Comparison of ENCODE assay signal across 11 cellular contexts in genomic region chr7:121279060-121279620, GRCh38. TPM values are rescaled to one million over a fixed set of nuclear protein-coding genes. Genes with fewer than 3 reads are reported as not detected.
A peak's percentile ranks its signal among the peaks of the same experiment; 100 is the strongest.
DNase-seq lines count a peak whose midpoint lies in the region; ATAC-seq and TF ChIP-seq lines count a peak whose summit lies in the region.
"Had no signal": no experiment of that assay in that cellular context is flagged by ENCODE, and none has a peak within 500 bp of the region (broad histone marks: within the 10 kb centered on the region; RNA-seq: fewer than 3 reads in every experiment).

No MANE protein-coding gene starts in this region.

- intact Hi-C loops in activated T-helper 2 cell treated with anti-CD3 and anti-CD28 coated beads, Interferon-gamma antibody, Interleukin-2, Interleukin-4, amounts not matched to agents 10 μg/mL and 5 μg/mL and 100 μg/mL, durations not matched to agents 14 hours and 24 hours and 36 hours (cut with micrococcal nuclease), result loop anchor here (1.0 to 2.0 kb wide), 9 partner anchors 8 to 328 kb away; partner anchors contain the start of genes FAM3C and ING3

- ATAC-seq in GM19043 (IDR thresholded peaks at IDR 0.05; ENCODE audit: low read depth, unreplicated experiment) (peak; percentile 1), HG03064 (IDR thresholded peaks at IDR 0.05; ENCODE audit: low read depth, unreplicated experiment) (peak; percentile 16)

- H3K79me2 ChIP-seq in osteoblast (ENCODE audit: insufficient read depth, low read length), result no peaks in the 10 kb centered on the region

- H4K20me1 ChIP-seq in osteoblast (ENCODE audit: insufficient read depth, low read length), result no peaks in the 10 kb centered on the region
- H4K20me1 ChIP-seq: BLaER1 treated with 17β-estradiol and CSF1 and Interleukin-3, amounts not matched to agents 10 nM and 100 nM had no signal

- H3K27me3 ChIP-seq in osteoblast (ENCODE audit: insufficient read depth, low read length), result no peaks in the 10 kb centered on the region
- H3K27me3 ChIP-seq: BLaER1 treated with 17β-estradiol and CSF1 and Interleukin-3, amounts not matched to agents 10 nM and 100 nM had no signal

- peaks cover 5% of the 10 kb centered on the region for H3K9me3 Mint-ChIP-seq in activated T-helper 2 cell treated with anti-CD3 and anti-CD28 coated beads, Interferon-gamma antibody, Interleukin-2, Interleukin-4, amounts not matched to agents 10 μg/mL and 5 μg/mL and 100 μg/mL, durations not matched to agents 14 hours and 24 hours and 36 hours

- peaks cover 7% of the 10 kb centered on the region for H3K27me3 Mint-ChIP-seq in activated T-helper 2 cell treated with anti-CD3 and anti-CD28 coated beads, Interferon-gamma antibody, Interleukin-2, Interleukin-4, amounts not matched to agents 10 μg/mL and 5 μg/mL and 100 μg/mL, durations not matched to agents 14 hours and 24 hours and 36 hours (ENCODE audit: low read depth)

- peak overlapping the region; percentile 3 for H3K4me3 Mint-ChIP-seq in activated T-helper 2 cell treated with anti-CD3 and anti-CD28 coated beads, Interferon-gamma antibody, Interleukin-2, Interleukin-4, amounts not matched to agents 10 μg/mL and 5 μg/mL and 100 μg/mL, durations not matched to agents 14 hours and 24 hours and 36 hours (ENCODE audit: low read depth)

- peaks cover 32% of the 10 kb centered on the region for H3K4me1 ChIP-seq in osteoblast (ENCODE audit: insufficient read depth, low read length)

- H3K36me3 Mint-ChIP-seq in activated T-helper 2 cell treated with anti-CD3 and anti-CD28 coated beads, Interferon-gamma antibody, Interleukin-2, Interleukin-4, amounts not matched to agents 10 μg/mL and 5 μg/mL and 100 μg/mL, durations not matched to agents 14 hours and 24 hours and 36 hours (ENCODE audit: low read depth), result no peaks in the 10 kb centered on the region

- H3K9me3 ChIP-seq in osteoblast (ENCODE audit: low read depth, low read length), result no peaks in the 10 kb centered on the region

- peak overlapping the region; percentile 29 for H3K4me3 ChIP-seq in osteoblast (ENCODE audit: insufficient read depth, low read length)
- H3K4me3 ChIP-seq: BLaER1 treated with 17β-estradiol and CSF1 and Interleukin-3, amounts not matched to agents 10 nM and 100 nM had no signal

- no peak for DNase-seq in activated T-helper 2 cell treated with anti-CD3 and anti-CD28 coated beads, Interferon-gamma antibody, Interleukin-2, Interleukin-4, amounts not matched to agents 10 μg/mL and 5 μg/mL and 100 μg/mL, durations not matched to agents 14 hours and 24 hours and 36 hours (ENCODE audit: low spot score)
- DNase-seq in osteoblast (ENCODE audit: insufficient read length, low spot score, missing footprints) (no peak), NCI-H146 (lab: John Stamatoyannopoulos, UW) (no peak), NCI-H1417 treated with DMSO at 0.1 percent for 48 hours (lab: John Stamatoyannopoulos, UW) (no peak), NCI-H748 treated with DMSO at 0.1 percent for 48 hours (lab: John Stamatoyannopoulos, UW) (no peak), NCI-H2081 treated with DMSO at 0.1 percent for 48 hours (lab: John Stamatoyannopoulos, UW) (no peak)
- DNase-seq: activated effector memory CD4-positive, alpha-beta T cell treated with Interleukin-2 at 50 U/mL for 16 hours; GF-D8 had no signal

- TF ChIP-seq CTCF in osteoblast (IDR thresholded peaks at IDR 0.05; ENCODE audit: extremely low read depth, low read depth, low read length), result no peak

- peak overlapping the region; percentile 73 for H3K27ac Mint-ChIP-seq in activated T-helper 2 cell treated with anti-CD3 and anti-CD28 coated beads, Interferon-gamma antibody, Interleukin-2, Interleukin-4, amounts not matched to agents 10 μg/mL and 5 μg/mL and 100 μg/mL, durations not matched to agents 14 hours and 24 hours and 36 hours

- H3K36me3 ChIP-seq in osteoblast (ENCODE audit: insufficient read depth, low read length), result no peaks in the 10 kb centered on the region

- peak overlapping the region; percentile 76 for H3K27ac ChIP-seq in osteoblast (ENCODE audit: low read depth, low read length)

- peak overlapping the region; percentile 68 for H3K4me2 ChIP-seq in osteoblast (ENCODE audit: insufficient read depth, low read length)

- H2AFZ ChIP-seq in osteoblast (ENCODE audit: low read length), result no peak overlapping the region

- peaks cover 34% of the 10 kb centered on the region for H3K4me1 Mint-ChIP-seq in activated T-helper 2 cell treated with anti-CD3 and anti-CD28 coated beads, Interferon-gamma antibody, Interleukin-2, Interleukin-4, amounts not matched to agents 10 μg/mL and 5 μg/mL and 100 μg/mL, durations not matched to agents 14 hours and 24 hours and 36 hours (ENCODE audit: low read depth)

RNA-seq across cellular contexts. Expression of gene WNT16, which starts 49.7 kb away (rescaled TPM):
- not detected in 2 replicates for total RNA-seq in activated T-helper 2 cell treated with anti-CD3 and anti-CD28 coated beads, Interferon-gamma antibody, Interleukin-2, Interleukin-4, amounts not matched to agents 10 μg/mL and 5 μg/mL and 100 μg/mL, durations not matched to agents 14 hours and 24 hours and 36 hours
- under 0.01 and 0.29 TPM in 2 replicates for total RNA-seq in osteoblast
